ENCODE assay signal across 13 cellular contexts in genomic region chr12:57389033-57389432, GRCh38. TPM values are rescaled to one million over a fixed set of nuclear protein-coding genes. Genes with fewer than 3 reads are reported as not detected.
DNase-seq lines count a peak whose midpoint lies in the region; ATAC-seq, FAIRE-seq and TF ChIP-seq lines count a peak whose summit lies in the region.
"Had no signal": no experiment of that assay in that cellular context is flagged by ENCODE, and none has a peak within 500 bp of the region (broad histone marks: within the 10 kb centered on the region; RNA-seq: fewer than 3 reads in every experiment).

No MANE protein-coding gene starts in this region.

- H3K4me2 ChIP-seq in A549: peak overlapping the region; percentile 66
- H3K4me2 ChIP-seq: KMS-11 had no signal

- H3K9me3 ChIP-seq in A549 (no peaks in the 10 kb centered on the region), upper lobe of right lung (no peaks in the 10 kb centered on the region)
- H3K9me3 ChIP-seq: ovary had no signal

- WGBS in A549 (ENCODE audit: missing lambda C conversion rate): under 1% methylated on average over 3 of the region's 3 CpGs

- peak overlapping the region; percentile 66 to 80 for H3K27ac ChIP-seq in A549
- H3K27ac ChIP-seq in upper lobe of right lung: no peak overlapping the region
- H3K27ac ChIP-seq: KMS-11, ovary had no signal

- intact Hi-C loops in upper lobe of right lung (cut with DNase I): no loop called here

- H3K9me3 Mint-ChIP-seq in activated T-helper 17 cell treated with anti-CD3 and anti-CD28 coated beads, Interleukin-2, amount 50 U/mL, for 72 hours: no peaks in the 10 kb centered on the region
- H3K9me3 Mint-ChIP-seq: T-helper 2 cell treated with Interferon-gamma antibody and Interleukin-4, amounts not matched to agents 5 μg/mL and 100 μg/mL, for 36 hours had no signal

- FAIRE-seq in A549 (lab: Jason Lieb, UNC): peak; percentile 87
- FAIRE-seq in H54 (lab: Jason Lieb, UNC): peak; percentile 99
- FAIRE-seq: colon had no signal

- H3K27me3 Mint-ChIP-seq in activated T-helper 17 cell treated with anti-CD3 and anti-CD28 coated beads, Interleukin-2, amount 50 U/mL, for 72 hours: no peaks in the 10 kb centered on the region

- H3K27ac Mint-ChIP-seq in activated T-helper 17 cell treated with anti-CD3 and anti-CD28 coated beads, Interleukin-2, amount 50 U/mL, for 72 hours: peak overlapping the region; percentile 65
- H3K27ac Mint-ChIP-seq: T-helper 2 cell treated with Interferon-gamma antibody and Interleukin-4, amounts not matched to agents 5 μg/mL and 100 μg/mL, for 36 hours had no signal

- peaks cover 5% of the 10 kb centered on the region for H3K4me1 Mint-ChIP-seq in activated T-helper 17 cell treated with anti-CD3 and anti-CD28 coated beads, Interleukin-2, amount 50 U/mL, for 72 hours

- no peak for TF ChIP-seq POLR2A in A549 (IDR thresholded peaks at IDR 0.05; ENCODE audit: low read length)
- TF ChIP-seq POLR2A in H54 (IDR thresholded peaks at IDR 0.05; ENCODE audit: low read depth, low read length): no peak

- TF ChIP-seq EP300 in A549 (IDR thresholded peaks at IDR 0.05): peak in 1 of 2 experiments; percentile 54; a peak in 1 of 5 replicates

- no peak overlapping the region for H3K4me3 Mint-ChIP-seq in activated T-helper 17 cell treated with anti-CD3 and anti-CD28 coated beads, Interleukin-2, amount 50 U/mL, for 72 hours
- H3K4me3 Mint-ChIP-seq: T-helper 2 cell treated with Interferon-gamma antibody and Interleukin-4, amounts not matched to agents 5 μg/mL and 100 μg/mL, for 36 hours had no signal

- TF ChIP-seq RAD21 in A549 (conservative IDR thresholded peaks at IDR 0.05 in 1 of 2, IDR thresholded peaks at IDR 0.05 in 1 of 2): 0 out of 5 replicates have a peak, but pooled peaks of 1 of the 2 experiments have one; percentile 25

- peaks cover 77% of the 10 kb centered on the region for H3K36me3 Mint-ChIP-seq in activated T-helper 17 cell treated with anti-CD3 and anti-CD28 coated beads, Interleukin-2, amount 50 U/mL, for 72 hours (ENCODE audit: low read depth)

- DNase-seq in A549 (ENCODE audit: low read depth in 1 of 2, low spot score in 1 of 2): peak; percentile 76 to 81
- DNase-seq in H54 (ENCODE audit: insufficient read length, low spot score): peak; percentile 61
- DNase-seq in glomerular visceral epithelial cell (ENCODE audit: extremely low spot score): peak; percentile 65
- no peak for DNase-seq in activated gamma-delta T cell treated with Interleukin-2 at 50 U/mL for 16 hours
- no peak for DNase-seq in pons (ENCODE audit: low spot score)
- no peak for DNase-seq in upper lobe of right lung
- DNase-seq in NCI-H510A treated with DMSO at 0.1 percent for 48 hours (lab: John Stamatoyannopoulos, UW): no peak
- DNase-seq: NCI-H526, ovary had no signal

- no peaks in the 10 kb centered on the region for H3K27me3 ChIP-seq in upper lobe of right lung
- H3K27me3 ChIP-seq: ovary had no signal

- ATAC-seq in A549 (peak; percentile 97 to 99), upper lobe of right lung (no peak)
- peak; percentile 88 for ATAC-seq in activated T-helper 17 cell treated with anti-CD3 and anti-CD28 coated beads, Interleukin-2, amount 50 U/mL, for 72 hours (replicated peaks)

- CTCF ChIA-PET in A549 (lab: Yijun Ruan, JAX): interaction anchor here (0.8 to 2.0 kb wide), 12 partner anchors 15 to 126 kb away, joined by 3 to 15 read pairs (median 4); partner anchors contain the start of genes GLI1 and INHBE

- TF ChIP-seq CTCF in A549 (IDR thresholded peaks at IDR 0.05) (no peak), upper lobe of right lung (IDR thresholded peaks at IDR 0.05) (no peak)

- POLR2A ChIA-PET in A549 (lab: Yijun Ruan, JAX): interaction anchor here (0.9 to 1.6 kb wide), 4 partner anchors 17 to 64 kb away, joined by 3 to 11 read pairs (median 3); no protein-coding TSS in a partner anchor

- H3K4me1 ChIP-seq in A549: peaks cover 31% of the 10 kb centered on the region
- no peaks in the 10 kb centered on the region for H3K4me1 ChIP-seq in upper lobe of right lung

- peaks cover 12% of the 10 kb centered on the region for H3K36me3 ChIP-seq in upper lobe of right lung
- H3K36me3 ChIP-seq: ovary had no signal

- no peak overlapping the region for H3K4me3 ChIP-seq in A549
- H3K4me3 ChIP-seq in upper lobe of right lung: no peak overlapping the region
- H3K4me3 ChIP-seq: ovary had no signal

TF ChIP-seq in A549, 52 proteins besides CTCF, POLR2A, EP300 and RAD21:
- TF ChIP-seq JUNB (IDR thresholded peaks at IDR 0.05) (peak; percentile 59), MAX (IDR thresholded peaks at IDR 0.05) (peak; percentile 40), MAFK (IDR thresholded peaks at IDR 0.05; ENCODE audit: partially characterized antibody) (peak; percentile 98), JUN (IDR thresholded peaks at IDR 0.05) (peak in 1 of 2 experiments; percentile 49; a peak in 1 of 5 replicates), KDM5A (IDR thresholded peaks at IDR 0.05) (no peak), NFE2L2 (conservative IDR thresholded peaks at IDR 0.05; ENCODE audit: low read length) (peak; percentile 17; the same call in 1 of the 2 replicates), GATA3 (IDR thresholded peaks at IDR 0.05; ENCODE audit: borderline replicate concordance) (peak; percentile 39; the same call in 1 of the 2 replicates), CEBPB (IDR thresholded peaks at IDR 0.05) (peak in 1 of 2 experiments; percentile 51; a peak in 1 of 4 replicates), SMC3 (IDR thresholded peaks at IDR 0.05) (0 out of 3 replicates have a peak, but pooled peaks have one; percentile 7), HEYL (CRISPR knock-in tag; IDR thresholded peaks at IDR 0.05) (no peak), FOSL2 (IDR thresholded peaks at IDR 0.05) (no peak; the same call in 1 of the 2 replicates), FOSL2 (CRISPR knock-in tag; IDR thresholded peaks at IDR 0.05) (peak; percentile 91)

RNA-seq across cellular contexts. Expression of gene R3HDM2, which starts 41.8 kb away (rescaled TPM):
- polyA plus RNA-seq in A549 (2011; rRNA removed) (28.8 and 30.6 TPM in 2 replicates), A549 (2017; fragmentation: RNase III; extraction: RNeasy Plus Mini Kit Qiagen cat#74134 plus additional on column Dnase treatment) (14.0 to 14.7 TPM (median 14.4 TPM) in 3 replicates)
- polyA plus RNA-seq in A549 (2012; cell fraction: cytosol; rRNA removed): 24.1 and 33.5 TPM in 2 replicates
- 44.2 and 64.6 TPM in 2 replicates for polyA plus RNA-seq in A549 (2012; cell fraction: nucleus; rRNA removed)
- polyA minus RNA-seq in A549 (2011; rRNA and poly(A)+ RNA removed): 32.8 and 38.9 TPM in 2 replicates
- 10 to 100 TPM; 36.6 to 54.6 TPM for total RNA-seq in activated T-helper 17 cell treated with anti-CD3 and anti-CD28 coated beads, Interleukin-2, amount 50 U/mL, for 72 hours
- 81.0 TPM for total RNA-seq in upper lobe of right lung

RNA-seq across cellular contexts. Expression of gene INHBC, which starts 45.6 kb away (rescaled TPM):
- polyA plus RNA-seq in A549 (2011; rRNA removed): 0.07 and 0.08 TPM in 2 replicates
- 0.03 and 0.08 TPM in 2 replicates for polyA plus RNA-seq in A549 (2012; cell fraction: cytosol; rRNA removed)
- 0.11 and 0.13 TPM in 2 replicates for polyA plus RNA-seq in A549 (2012; cell fraction: nucleus; rRNA removed)
- not detected in 3 replicates for polyA plus RNA-seq in A549 (2017; fragmentation: RNase III; extraction: RNeasy Plus Mini Kit Qiagen cat#74134 plus additional on column Dnase treatment)
- 0.08 TPM in 1 of 2 replicates, not detected in the other for polyA minus RNA-seq in A549 (2011; rRNA and poly(A)+ RNA removed)
- not detected for total RNA-seq in activated T-helper 17 cell treated with anti-CD3 and anti-CD28 coated beads, Interleukin-2, amount 50 U/mL, for 72 hours
- total RNA-seq in upper lobe of right lung: not detected

Comparison
In these comparisons a context has a peak if more than half of its experiments do, and no peak if none do; other contexts are left out.
1. DNase-seq: peak in A549 (2 of 2), H54 (single experiment) and glomerular visceral epithelial cell (single experiment); none in activated gamma-delta T cell treated with Interleukin-2 at 50 U/mL for 16 hours (single experiment), pons (single experiment), upper lobe of right lung (single experiment) and NCI-H510A treated with DMSO at 0.1 percent for 48 hours (single experiment).